Comparison of ENCODE assay signal across 8 cellular contexts in the genomic region with DNA sequence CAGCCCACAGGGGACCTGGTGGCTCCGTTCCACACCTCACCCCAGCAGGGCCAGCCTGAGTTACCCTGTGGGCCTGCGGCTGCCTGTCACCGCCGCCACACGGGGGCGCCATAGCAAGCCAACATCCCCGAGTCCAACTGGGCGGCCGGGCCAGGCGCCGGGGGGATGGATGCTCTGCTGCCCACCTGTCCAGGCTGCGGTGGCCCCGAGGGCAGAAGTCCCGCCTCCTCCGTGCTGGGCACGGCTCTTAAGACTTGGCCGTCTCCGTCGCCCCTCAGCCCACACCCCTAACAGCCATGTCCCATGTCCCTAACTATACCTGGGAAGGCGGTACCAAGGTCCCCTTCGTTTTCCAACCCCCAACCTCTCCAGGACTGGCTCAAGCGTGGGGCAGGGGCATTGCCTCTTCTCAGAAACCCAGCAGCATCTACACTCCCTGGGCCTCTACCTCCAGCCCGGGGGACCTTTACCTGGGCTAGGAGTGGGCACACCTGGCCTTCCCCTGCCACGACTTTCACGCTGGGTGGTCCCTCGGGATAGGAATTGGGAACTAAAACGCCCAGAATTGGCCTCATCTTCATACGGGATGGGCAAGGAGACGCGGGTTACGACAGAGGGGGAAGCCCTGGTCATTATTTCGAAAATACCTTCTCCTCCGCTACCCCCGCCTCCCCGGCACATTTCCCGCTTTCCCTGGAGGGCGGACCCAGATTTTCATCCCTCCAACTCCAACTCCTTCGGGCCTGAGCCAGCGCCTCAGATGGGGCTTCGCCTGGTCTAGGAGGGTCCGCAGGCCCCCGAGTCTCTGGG. TPM values are rescaled to one million over a fixed set of nuclear protein-coding genes. Genes with fewer than 3 reads are reported as not detected.
DNase-seq lines count a peak whose midpoint lies in the region; ATAC-seq and TF ChIP-seq lines count a peak whose summit lies in the region.

No MANE protein-coding gene starts in this region.

- H3K27ac Mint-ChIP-seq in Caco-2 (ENCODE audit: unreplicated experiment): no peak overlapping the region
- peak overlapping the region; percentile 51 for H3K27ac Mint-ChIP-seq in activated naive CD4-positive, alpha-beta T cell treated with anti-CD3 and anti-CD28 coated beads, Interleukin-2, amount 50 U/mL, for 24 hours
- no peak overlapping the region for H3K27ac Mint-ChIP-seq in glutamatergic neuron (ENCODE audit: unreplicated experiment)

- POLR2A ChIA-PET in Caco-2 (lab: Charles Lee): interaction anchor here (1.1 to 1.3 kb wide), 2 partner anchors 202 to 532 kb away, joined by 7 to 10 read pairs; partner anchors contain the start of gene SETD3

- peak overlapping the region; percentile 82 for H3K27ac ChIP-seq in osteoblast (ENCODE audit: low read depth, low read length)
- H3K27ac ChIP-seq in testis: peak overlapping the region; percentile 77 to 88

- intact Hi-C loops in Caco-2 (cut with micrococcal nuclease; ENCODE audit: unreplicated experiment): loop anchor here (1.0 to 5.0 kb wide), 3 partner anchors 81 to 202 kb away; partner anchors contain the start of genes CCDC85C and EML1
- intact Hi-C loops in testis (cut with DNase I; ENCODE audit: low total_unique reads): no loop called here

- no peaks in the 10 kb centered on the region for H3K79me2 ChIP-seq in osteoblast (ENCODE audit: insufficient read depth, low read length)

- BruUV-seq in Caco-2 (replicated peaks; lab: Mats Ljungman, UMichigan): TSS peak; percentile 38

- CTCF ChIA-PET in Caco-2 (lab: Charles Lee): interaction anchor here (0.9 to 1.6 kb wide), 4 partner anchors 18 to 197 kb away, joined by 3 to 12 read pairs (median 3); no protein-coding TSS in a partner anchor

- H3K27me3 ChIP-seq in Caco-2 (replicated peaks; ENCODE audit: control insufficient read depth, insufficient read depth, low read length): no peaks in the 10 kb centered on the region
- H3K27me3 ChIP-seq in osteoblast (ENCODE audit: insufficient read depth, low read length): peaks cover 5% of the 10 kb centered on the region
- H3K27me3 ChIP-seq in testis: no peaks in the 10 kb centered on the region

- H3K4me3 ChIP-seq in Caco-2 (ENCODE audit: low read depth, low read length) (peak overlapping the region; percentile 47), osteoblast (ENCODE audit: insufficient read depth, low read length) (peak overlapping the region; percentile 96), testis (peak overlapping the region; percentile 70 to 95)

- peak; percentile 68 to 85 for DNase-seq in Caco-2
- DNase-seq in KG1 (lab: John Stamatoyannopoulos, UW): peak; percentile 31
- DNase-seq in SK-N-DZ (ENCODE audit: low spot score): peak; percentile 53
- DNase-seq in glutamatergic neuron: peak; percentile 94
- DNase-seq in osteoblast (ENCODE audit: insufficient read length, low spot score, missing footprints): peak; percentile 99
- DNase-seq in testis: peak; percentile 90

- no peaks in the 10 kb centered on the region for H4K20me1 ChIP-seq in osteoblast (ENCODE audit: insufficient read depth, low read length)

- peaks cover 11% of the 10 kb centered on the region; the same call in 1 of the 2 replicates for H3K9me3 ChIP-seq in Caco-2
- H3K9me3 ChIP-seq in osteoblast (ENCODE audit: low read depth, low read length): peaks cover 3% of the 10 kb centered on the region
- no peaks in the 10 kb centered on the region for H3K9me3 ChIP-seq in testis

- TF ChIP-seq CTCF in Caco-2 (IDR thresholded peaks at IDR 0.05; ENCODE audit: insufficient read depth in 1 of 2, low read depth in 1 of 2, low read length in 1 of 2, severe bottlenecking in 1 of 2, unreplicated experiment in 1 of 2): peak; percentile 86 to 87
- TF ChIP-seq CTCF in glutamatergic neuron (IDR thresholded peaks at IDR 0.05; ENCODE audit: partially characterized antibody, unreplicated experiment): peak; percentile 96
- TF ChIP-seq CTCF in osteoblast (IDR thresholded peaks at IDR 0.05; ENCODE audit: extremely low read depth, low read depth, low read length): peak; percentile 78
- TF ChIP-seq CTCF in testis (IDR thresholded peaks at IDR 0.05): peak; percentile 80 to 95 (median 85)

- H3K4me3 Mint-ChIP-seq in Caco-2 (ENCODE audit: unreplicated experiment) (peak overlapping the region; percentile 76), glutamatergic neuron (ENCODE audit: unreplicated experiment) (peak overlapping the region; percentile 84)
- peak overlapping the region; percentile 93 for H3K4me3 Mint-ChIP-seq in activated naive CD4-positive, alpha-beta T cell treated with anti-CD3 and anti-CD28 coated beads, Interleukin-2, amount 50 U/mL, for 24 hours

- H3K9me3 Mint-ChIP-seq in Caco-2 (ENCODE audit: unreplicated experiment) (no peaks in the 10 kb centered on the region), glutamatergic neuron (ENCODE audit: unreplicated experiment) (peaks cover 5% of the 10 kb centered on the region)
- H3K9me3 Mint-ChIP-seq in activated naive CD4-positive, alpha-beta T cell treated with anti-CD3 and anti-CD28 coated beads, Interleukin-2, amount 50 U/mL, for 24 hours: no peaks in the 10 kb centered on the region

- peaks cover 13% of the 10 kb centered on the region for H3K36me3 Mint-ChIP-seq in Caco-2 (ENCODE audit: insufficient read depth, unreplicated experiment)
- H3K36me3 Mint-ChIP-seq in activated naive CD4-positive, alpha-beta T cell treated with anti-CD3 and anti-CD28 coated beads, Interleukin-2, amount 50 U/mL, for 24 hours: peaks cover 2% of the 10 kb centered on the region
- H3K36me3 Mint-ChIP-seq in glutamatergic neuron (ENCODE audit: unreplicated experiment): no peaks in the 10 kb centered on the region

- H3K4me1 Mint-ChIP-seq in Caco-2 (ENCODE audit: low read depth, unreplicated experiment) (peaks cover 7% of the 10 kb centered on the region), glutamatergic neuron (ENCODE audit: low read depth, unreplicated experiment) (peaks cover 7% of the 10 kb centered on the region)
- peaks cover 9% of the 10 kb centered on the region for H3K4me1 Mint-ChIP-seq in activated naive CD4-positive, alpha-beta T cell treated with anti-CD3 and anti-CD28 coated beads, Interleukin-2, amount 50 U/mL, for 24 hours

- H3K4me2 ChIP-seq in osteoblast (ENCODE audit: insufficient read depth, low read length): peak overlapping the region; percentile 100

- H3K36me3 ChIP-seq in Caco-2 (ENCODE audit: control insufficient read depth, insufficient read depth, low read length): no peaks in the 10 kb centered on the region
- no peaks in the 10 kb centered on the region for H3K36me3 ChIP-seq in osteoblast (ENCODE audit: insufficient read depth, low read length)
- no peaks in the 10 kb centered on the region for H3K36me3 ChIP-seq in testis (ENCODE audit: low read depth, missing control alignments)

- 0 to 2% methylated on average over 5 to 42 of the region's 42 CpGs for WGBS in testis, 2 donors

- H3K27me3 Mint-ChIP-seq in Caco-2 (ENCODE audit: insufficient read depth, unreplicated experiment): peaks cover 21% of the 10 kb centered on the region
- H3K27me3 Mint-ChIP-seq in activated naive CD4-positive, alpha-beta T cell treated with anti-CD3 and anti-CD28 coated beads, Interleukin-2, amount 50 U/mL, for 24 hours: peaks cover 2% of the 10 kb centered on the region
- H3K27me3 Mint-ChIP-seq in glutamatergic neuron (ENCODE audit: unreplicated experiment): peaks cover 8% of the 10 kb centered on the region

- peak overlapping the region; percentile 91 for H2AFZ ChIP-seq in osteoblast (ENCODE audit: low read length)

- peak; percentile 41 for ATAC-seq in GM21390 (IDR thresholded peaks at IDR 0.05; ENCODE audit: unreplicated experiment)

- no peak for TF ChIP-seq POLR2A in testis (IDR thresholded peaks at IDR 0.05)

- H3K4me1 ChIP-seq in Caco-2 (peaks cover 9% of the 10 kb centered on the region; the same call in 1 of the 2 replicates), osteoblast (ENCODE audit: insufficient read depth, low read length) (peaks cover 11% of the 10 kb centered on the region), testis (peaks cover 9% of the 10 kb centered on the region)

RNA-seq across cellular contexts. Expression of gene CYP46A1, which starts 1.1 kb away (rescaled TPM):
- total RNA-seq in Caco-2 (2022): 0.05 and 0.09 TPM in 2 replicates
- polyA plus RNA-seq in SK-N-DZ (2014; cell fraction: cytosol; rRNA removed): 0.06 TPM in 1 of 2 replicates, not detected in the other
- 0.05 TPM in 1 of 2 replicates, not detected in the other for polyA plus RNA-seq in SK-N-DZ (2014; cell fraction: nucleus; rRNA removed)
- 2.1 TPM for total RNA-seq in glutamatergic neuron (ENCODE audit: unreplicated experiment)
- 0.36 and 0.59 TPM in 2 replicates for total RNA-seq in osteoblast
- total RNA-seq in testis: 1 to 10 TPM; 4.2 to 4.6 TPM
- polyA plus RNA-seq in testis (ENCODE audit: insufficient read depth, low read depth, low replicate concordance): 2.5 TPM

RNA-seq across cellular contexts. Expression of gene HHIPL1, which starts 38.1 kb away (rescaled TPM):
- 2.1 and 2.9 TPM in 2 replicates for total RNA-seq in Caco-2 (2022)
- polyA plus RNA-seq in SK-N-DZ (2014; cell fraction: cytosol; rRNA removed): not detected in 2 replicates
- not detected in 2 replicates for polyA plus RNA-seq in SK-N-DZ (2014; cell fraction: nucleus; rRNA removed)
- total RNA-seq in glutamatergic neuron (ENCODE audit: unreplicated experiment): 0.47 TPM
- total RNA-seq in osteoblast: 11.2 and 12.3 TPM in 2 replicates
- 1 to 10 TPM; 2.7 to 3.9 TPM for total RNA-seq in testis
- 1.0 TPM for polyA plus RNA-seq in testis (ENCODE audit: insufficient read depth, low read depth, low replicate concordance)

Comparison
In these comparisons a context has a peak if more than half of its experiments do, and no peak if none do; other contexts are left out.
1. Peak in every context shown above with its lines: DNase-seq, ATAC-seq, H3K4me3 ChIP-seq and H3K27ac ChIP-seq.
2. DNase-seq: peak in every context shown above with its lines; median percentile 99 in osteoblast; 94 in glutamatergic neuron; 90 in testis; 76 in Caco-2; 53 in SK-N-DZ; 31 in KG1.